17 cellular contexts compared by ENCODE assay signal in the genomic region with DNA sequence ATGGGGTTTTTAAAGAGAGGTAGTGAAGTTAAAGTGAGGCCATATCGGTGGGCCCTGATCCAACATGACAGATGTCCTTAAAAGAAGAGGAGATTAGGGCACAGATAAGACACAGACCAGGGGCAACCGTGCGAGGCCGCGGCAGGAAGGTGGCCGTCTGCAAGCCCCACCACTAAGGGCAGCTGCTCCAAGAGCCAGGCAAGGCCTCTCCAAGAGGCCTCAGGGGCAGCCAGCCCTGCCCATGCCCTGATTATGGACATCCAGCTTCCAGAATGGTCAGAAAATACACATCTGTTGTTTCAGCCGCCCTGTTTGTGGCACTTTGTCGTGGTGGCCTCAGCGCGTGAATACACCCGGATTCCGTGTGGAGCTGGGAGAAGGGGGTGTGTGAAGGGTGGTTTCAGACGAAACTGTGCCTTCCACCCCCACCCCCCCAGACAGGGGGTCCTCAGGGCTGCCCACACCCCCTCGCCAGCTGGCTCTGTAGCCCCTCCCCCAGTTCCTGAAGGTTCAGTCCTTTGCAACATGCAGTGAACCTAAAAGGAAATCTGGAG.
DNase-seq lines count a peak whose midpoint lies in the region; ATAC-seq and TF ChIP-seq lines count a peak whose summit lies in the region.
"Had no signal": no experiment of that assay in that cellular context is flagged by ENCODE, and none has a peak within 500 bp of the region (broad histone marks: within the 10 kb centered on the region; RNA-seq: fewer than 3 reads in every experiment).

No MANE protein-coding gene starts in this region.

- no peak for ATAC-seq in GM18498 (IDR thresholded peaks at IDR 0.05; ENCODE audit: unreplicated experiment)
- ATAC-seq in HG02885 (IDR thresholded peaks at IDR 0.05; ENCODE audit: poor library complexity, unreplicated experiment), result no peak
- ATAC-seq: activated naive CD8-positive, alpha-beta T cell treated with anti-CD3 and anti-CD28 coated beads, Interleukin-2, amount 50 U/mL, for 24 hours; activated T-cell treated with anti-CD3 and anti-CD28 coated beads, Interleukin-2, amount 50 U/mL, for 4 hours; right lobe of liver had no signal

- WGBS in spleen, 5 donors, result 55 to 64% (median 60%) methylated on average over 11 to 14 of the region's 14 CpGs

- H3K4me3 ChIP-seq in colonic mucosa, result no peak overlapping the region
- H3K4me3 ChIP-seq in spleen, result no peak overlapping the region
- H3K4me3 ChIP-seq: left ventricle myocardium inferior, PC-9, right lobe of liver, stomach had no signal

- H3K36me3 ChIP-seq in colonic mucosa (no peaks in the 10 kb centered on the region), spleen (no peaks in the 10 kb centered on the region)
- H3K36me3 ChIP-seq: left ventricle myocardium inferior, right lobe of liver, stomach had no signal

- H3K4me1 ChIP-seq in colonic mucosa (no peaks in the 10 kb centered on the region), spleen (peaks cover 0 to 31% (median 7%) of the 10 kb centered on the region in 6 donors)
- H3K4me1 ChIP-seq: right lobe of liver had no signal

- H3K27ac ChIP-seq in colonic mucosa, result no peak overlapping the region
- H3K27ac ChIP-seq in spleen, result no peak overlapping the region
- H3K27ac ChIP-seq: left ventricle myocardium inferior, PC-9, right lobe of liver, stomach had no signal

- intact Hi-C loops in colonic mucosa (cut with DNase I), result loop anchor here (5.0 to 10.0 kb wide), 2 partner anchors 147 to 210 kb away; no protein-coding TSS in a partner anchor
- intact Hi-C loops in spleen (cut with DNase I; ENCODE audit: low total_unique reads), result no loop called here

- H3K9me3 ChIP-seq in colonic mucosa, result no peaks in the 10 kb centered on the region
- no peaks in the 10 kb centered on the region for H3K9me3 ChIP-seq in spleen
- H3K9me3 ChIP-seq: left ventricle myocardium inferior, right lobe of liver, stomach had no signal

- H3K27me3 ChIP-seq in colonic mucosa (no peaks in the 10 kb centered on the region), spleen (replicated peaks in 1 of 7) (peaks cover 0 to 23% (median 0%) of the 10 kb centered on the region in 7 donors)
- H3K27me3 ChIP-seq: right lobe of liver, stomach had no signal

- DNase-seq in DMS 273 (lab: John Stamatoyannopoulos, UW; ENCODE audit: unreplicated experiment) (peak; percentile 80), NAMALWA (ENCODE audit: low spot score) (peak; percentile 43), colonic mucosa (peak; percentile 14), spleen (peak; percentile 71), NCI-H1092 treated with DMSO at 0.1 percent for 48 hours (lab: John Stamatoyannopoulos, UW) (no peak)
- DNase-seq: activated CD4-positive, alpha-beta T cell treated with anti-CD3 and anti-CD28 coated beads for 48 hours; activated naive CD8-positive, alpha-beta T cell treated with anti-CD3 and anti-CD28 coated beads, Interleukin-2, amount 50 U/mL, for 24 hours; activated T-cell treated with anti-CD3 and anti-CD28 coated beads, Interleukin-2, amount 50 U/mL, for 4 hours; KG1; left ventricle myocardium inferior; NCI-H1105; NCI-H526; PC-9; right lobe of liver had no signal

- no peak for TF ChIP-seq POLR2A in spleen (IDR thresholded peaks at IDR 0.05)

- no peak for TF ChIP-seq CTCF in colonic mucosa (IDR thresholded peaks at IDR 0.05)
- no peak for TF ChIP-seq CTCF in spleen (IDR thresholded peaks at IDR 0.05 in 8 of 11, conservative IDR thresholded peaks at IDR 0.05 in 3 of 11)

- no peak overlapping the region for H3K9ac ChIP-seq in colonic mucosa (ENCODE audit: low read depth in 2 of 2, low read length in 2 of 2)
